In genomic region chr16:153129-153521, GRCh38 we compare ENCODE assay signal across 7 cellular contexts. TPM values are rescaled to one million over a fixed set of nuclear protein-coding genes. Genes with fewer than 3 reads are reported as not detected.
DNase-seq lines count a peak whose midpoint lies in the region; TF ChIP-seq lines count a peak whose summit lies in the region.
"Not testable (repeated sequence)": the region's sequence is repeated elsewhere in the genome, so short reads cannot be mapped to it uniquely, and the experiment has no call there.
"Had no signal": no experiment of that assay in that cellular context is flagged by ENCODE, and none has a peak within 500 bp of the region (broad histone marks: within the 10 kb centered on the region; RNA-seq: fewer than 3 reads in every experiment).

No MANE protein-coding gene starts in this region.

- not testable (repeated sequence) for H3K36me3 Mint-ChIP-seq in activated CD4-positive, alpha-beta T cell treated with anti-CD3 and anti-CD28 coated beads, Interleukin-2, amount 10 ng/mL, durations not matched to agents 24 days and 14 days (ENCODE audit: low read depth); nephron (ENCODE audit: low read depth)

- not testable (repeated sequence) for H3K9me3 Mint-ChIP-seq in activated CD4-positive, alpha-beta T cell treated with anti-CD3 and anti-CD28 coated beads, Interleukin-2, amount 10 ng/mL, durations not matched to agents 24 days and 14 days; nephron

- intact Hi-C loops in activated CD4-positive, alpha-beta T cell treated with anti-CD3 and anti-CD28 coated beads, Interleukin-2, amount 10 ng/mL, durations not matched to agents 24 days and 14 days (cut with micrococcal nuclease): not testable (repeated sequence)

- H3K4me3 Mint-ChIP-seq in activated CD4-positive, alpha-beta T cell treated with anti-CD3 and anti-CD28 coated beads, Interleukin-2, amount 10 ng/mL, durations not matched to agents 24 days and 14 days: peak overlapping the region; percentile 55
- H3K4me3 Mint-ChIP-seq in nephron: peak overlapping the region; percentile 51 to 64 (median 53)

- peaks cover 42% of the 10 kb centered on the region for H3K27me3 Mint-ChIP-seq in activated CD4-positive, alpha-beta T cell treated with anti-CD3 and anti-CD28 coated beads, Interleukin-2, amount 10 ng/mL, durations not matched to agents 24 days and 14 days
- H3K27me3 Mint-ChIP-seq in nephron (ENCODE audit: low read depth): peaks cover 73% of the 10 kb centered on the region

- H3K27ac Mint-ChIP-seq in activated CD4-positive, alpha-beta T cell treated with anti-CD3 and anti-CD28 coated beads, Interleukin-2, amount 10 ng/mL, durations not matched to agents 24 days and 14 days; nephron: not testable (repeated sequence)

- DNase-seq in activated CD4-positive, alpha-beta T cell treated with anti-CD3 and anti-CD28 coated beads, Interleukin-2, amount 10 ng/mL, durations not matched to agents 24 days and 14 days: not testable (repeated sequence)

- TF ChIP-seq CTCF in nephron (IDR thresholded peaks at IDR 0.05; ENCODE audit: unreplicated experiment in 3 of 3): not testable (repeated sequence)

- not testable (repeated sequence) for H3K4me1 Mint-ChIP-seq in activated CD4-positive, alpha-beta T cell treated with anti-CD3 and anti-CD28 coated beads, Interleukin-2, amount 10 ng/mL, durations not matched to agents 24 days and 14 days; nephron

RNA-seq across cellular contexts. Expression of gene HBZ, which starts 0.7 kb away (rescaled TPM):
- not detected in 2 replicates for total RNA-seq in activated CD4-positive, alpha-beta T cell treated with anti-CD3 and anti-CD28 coated beads, Interleukin-2, amount 10 ng/mL, durations not matched to agents 24 days and 14 days
- total RNA-seq: activated CD4-positive, alpha-beta T cell treated with anti-CD3 and anti-CD28 coated beads, Interleukin-2, amount 10 ng/mL, durations not matched to agents 7 days and 5 days; dermis blood vessel endothelial cell; fibroblast of lung; T-helper 2 cell treated with Interferon-gamma antibody and Interleukin-4, amounts not matched to agents 100 ng/mL and 5 ng/mL, for 36 hours; temporal lobe had no signal

RNA-seq across cellular contexts. Expression of gene HBM, which starts 12.7 kb away (rescaled TPM):
- total RNA-seq in activated CD4-positive, alpha-beta T cell treated with anti-CD3 and anti-CD28 coated beads, Interleukin-2, amount 10 ng/mL, durations not matched to agents 24 days and 14 days: not detected in 2 replicates
- total RNA-seq: activated CD4-positive, alpha-beta T cell treated with anti-CD3 and anti-CD28 coated beads, Interleukin-2, amount 10 ng/mL, durations not matched to agents 7 days and 5 days; dermis blood vessel endothelial cell; fibroblast of lung; T-helper 2 cell treated with Interferon-gamma antibody and Interleukin-4, amounts not matched to agents 100 ng/mL and 5 ng/mL, for 36 hours had no signal

RNA-seq across cellular contexts. Expression of gene NPRL3, which starts 14.7 kb away (rescaled TPM):
- total RNA-seq in activated CD4-positive, alpha-beta T cell treated with anti-CD3 and anti-CD28 coated beads, Interleukin-2, amount 10 ng/mL, durations not matched to agents 24 days and 14 days: 52.9 and 53.8 TPM in 2 replicates

RNA-seq across cellular contexts. Expression of gene HBA2, which starts 19.6 kb away (rescaled TPM):
- 0.33 TPM in 1 of 2 replicates, not detected in the other for total RNA-seq in activated CD4-positive, alpha-beta T cell treated with anti-CD3 and anti-CD28 coated beads, Interleukin-2, amount 10 ng/mL, durations not matched to agents 24 days and 14 days
- total RNA-seq: dermis blood vessel endothelial cell; fibroblast of lung; T-helper 2 cell treated with Interferon-gamma antibody and Interleukin-4, amounts not matched to agents 100 ng/mL and 5 ng/mL, for 36 hours had no signal

RNA-seq across cellular contexts. Expression of gene HBA1, which starts 23.4 kb away (rescaled TPM):
- total RNA-seq in activated CD4-positive, alpha-beta T cell treated with anti-CD3 and anti-CD28 coated beads, Interleukin-2, amount 10 ng/mL, durations not matched to agents 24 days and 14 days: not detected in 2 replicates
- total RNA-seq: activated CD4-positive, alpha-beta T cell treated with anti-CD3 and anti-CD28 coated beads, Interleukin-2, amount 10 ng/mL, durations not matched to agents 7 days and 5 days; dermis blood vessel endothelial cell; fibroblast of lung; T-helper 2 cell treated with Interferon-gamma antibody and Interleukin-4, amounts not matched to agents 100 ng/mL and 5 ng/mL, for 36 hours had no signal
